ENCODE assay signal across 21 cellular contexts in genomic region chr1:210700511-210700910, GRCh38.
DNase-seq lines count a peak whose midpoint lies in the region; TF ChIP-seq lines count a peak whose summit lies in the region.
"Had no signal": no experiment of that assay in that cellular context is flagged by ENCODE, and none has a peak within 500 bp of the region (broad histone marks: within the 10 kb centered on the region; RNA-seq: fewer than 3 reads in every experiment).

No MANE protein-coding gene starts in this region.

- no peaks in the 10 kb centered on the region for H3K9me3 ChIP-seq in Caco-2
- H3K9me3 ChIP-seq: BLaER1, HAP-1 had no signal

- H3K4me3 Mint-ChIP-seq in Caco-2 (ENCODE audit: unreplicated experiment): no peak overlapping the region
- H3K4me3 Mint-ChIP-seq: CD8-positive, alpha-beta T cell had no signal

- DNase-seq in AG10803 (ENCODE audit: low read depth): peak; percentile 17
- peak; percentile 35 for DNase-seq in H4 (ENCODE audit: low spot score)
- peak; percentile 20 for DNase-seq in fibroblast of villous mesenchyme (ENCODE audit: low read depth)
- DNase-seq in medulla oblongata (ENCODE audit: extremely low spot score): no peak
- DNase-seq in NCI-H748 treated with DMSO at 0.1 percent for 48 hours (lab: John Stamatoyannopoulos, UW): no peak
- DNase-seq in Caco-2: no peak
- DNase-seq: Calu3; CD8-positive, alpha-beta T cell; DMS153; GDM1; GM23248; MV-4-11; NCI-H1105 treated with DMSO at 0.1 percent for 48 hours; NCI-H1694; NCI-H2227 treated with DMSO at 0.1 percent for 48 hours; NCI-H524; OCI-M1 had no signal

- H3K4me1 ChIP-seq in Caco-2: no peaks in the 10 kb centered on the region
- H3K4me1 ChIP-seq: HAP-1 had no signal

- peaks cover 14% of the 10 kb centered on the region for H3K27me3 Mint-ChIP-seq in Caco-2 (ENCODE audit: insufficient read depth, unreplicated experiment)

- no peaks in the 10 kb centered on the region for H3K36me3 Mint-ChIP-seq in Caco-2 (ENCODE audit: insufficient read depth, unreplicated experiment)
- H3K36me3 Mint-ChIP-seq: CD8-positive, alpha-beta T cell had no signal

- peaks cover 12% of the 10 kb centered on the region for H3K9me3 Mint-ChIP-seq in Caco-2 (ENCODE audit: unreplicated experiment)
- H3K9me3 Mint-ChIP-seq: CD8-positive, alpha-beta T cell had no signal

- H3K4me3 ChIP-seq in AG10803 (ENCODE audit: low read length) (no peak overlapping the region), fibroblast of villous mesenchyme (ENCODE audit: low read depth, low read length) (no peak overlapping the region), Caco-2 (ENCODE audit: low read depth, low read length) (no peak overlapping the region)
- H3K4me3 ChIP-seq: BLaER1, GM23248, HAP-1, K562 had no signal

- H3K4me1 Mint-ChIP-seq in Caco-2 (ENCODE audit: low read depth, unreplicated experiment): no peaks in the 10 kb centered on the region

- POLR2A ChIA-PET in Caco-2 (lab: Charles Lee): no interaction called here

- H3K36me3 ChIP-seq in Caco-2 (ENCODE audit: control insufficient read depth, insufficient read depth, low read length): no peaks in the 10 kb centered on the region
- H3K36me3 ChIP-seq: BLaER1, HAP-1 had no signal

- no TSS peak for BruUV-seq in Caco-2 (replicated peaks; lab: Mats Ljungman, UMichigan)

- H3K27ac Mint-ChIP-seq in Caco-2 (ENCODE audit: unreplicated experiment): no peak overlapping the region
- H3K27ac Mint-ChIP-seq: CD8-positive, alpha-beta T cell had no signal

- H3K27me3 ChIP-seq in Caco-2 (replicated peaks; ENCODE audit: control insufficient read depth, insufficient read depth, low read length): no peaks in the 10 kb centered on the region
- H3K27me3 ChIP-seq: BLaER1 had no signal

- CTCF ChIA-PET in Caco-2 (lab: Charles Lee): no interaction called here

- intact Hi-C loops in Caco-2 (cut with micrococcal nuclease; ENCODE audit: unreplicated experiment): no loop called here

- peak overlapping the region; percentile 63 for H3K27ac ChIP-seq in VCaP
- H3K27ac ChIP-seq: BLaER1, GM23248 had no signal

- TF ChIP-seq CTCF in AG10803 (conservative IDR thresholded peaks at IDR 0.05; ENCODE audit: low read length) (no peak), VCaP (conservative IDR thresholded peaks at IDR 0.05) (no peak), fibroblast of villous mesenchyme (IDR thresholded peaks at IDR 0.05; ENCODE audit: insufficient read depth, low read depth, low read length) (no peak), Caco-2 (IDR thresholded peaks at IDR 0.05; ENCODE audit: insufficient read depth in 1 of 2, low read depth in 1 of 2, low read length in 1 of 2, severe bottlenecking in 1 of 2, unreplicated experiment in 1 of 2) (no peak)

Comparison
In these comparisons a context has a peak if more than half of its experiments do, and no peak if none do; other contexts are left out.
1. DNase-seq: peak in AG10803 (single experiment), H4 (single experiment) and fibroblast of villous mesenchyme (single experiment); none in medulla oblongata (single experiment), NCI-H748 treated with DMSO at 0.1 percent for 48 hours (single experiment) and Caco-2 (0 of 2).